In genomic region chr16:30766922-30767284, GRCh38 we compare ENCODE assay signal across 18 cellular contexts.
"Had no signal": no experiment of that assay in that cellular context is flagged by ENCODE, and none has a peak within 500 bp of the region (broad histone marks: within the 10 kb centered on the region; RNA-seq: fewer than 3 reads in every experiment).

No MANE protein-coding gene starts in this region.

- H3K27ac ChIP-seq: cardiac muscle cell, epithelial cell of prostate, foreskin keratinocyte, left lung, tibial nerve had no signal

- H3K9me3 Mint-ChIP-seq: activated naive CD4-positive, alpha-beta T cell treated with anti-CD3 and anti-CD28 coated beads, Interleukin-2, amount 50 U/mL, for 72 hours; activated T-helper 1 cell treated with anti-CD3 and anti-CD28 coated beads, Interleukin-12 subunit alpha, Interleukin-12 subunit beta, Interleukin-2, Interleukin-4 antibody, amounts not matched to agents 30 ng/mL and 10 ng/mL and 1 ng/mL, durations not matched to agents 14 hours and 24 hours and 36 hours; naive thymus-derived CD4-positive, alpha-beta T cell had no signal

- H3K27ac Mint-ChIP-seq: activated naive CD4-positive, alpha-beta T cell treated with anti-CD3 and anti-CD28 coated beads, Interleukin-2, amount 50 U/mL, for 72 hours; activated T-helper 1 cell treated with anti-CD3 and anti-CD28 coated beads, Interleukin-12 subunit alpha, Interleukin-12 subunit beta, Interleukin-2, Interleukin-4 antibody, amounts not matched to agents 30 ng/mL and 10 ng/mL and 1 ng/mL, durations not matched to agents 14 hours and 24 hours and 36 hours had no signal

- H3K4me1 ChIP-seq: foreskin keratinocyte had no signal

- H3K9me3 ChIP-seq: left lung, spleen, tibial nerve had no signal

- H3K27me3 Mint-ChIP-seq: naive thymus-derived CD4-positive, alpha-beta T cell had no signal

- H3K27me3 ChIP-seq: cardiac muscle cell, foreskin keratinocyte, left lung, spleen, tibial nerve had no signal

- ATAC-seq: activated naive CD4-positive, alpha-beta T cell treated with anti-CD3 and anti-CD28 coated beads, Interleukin-2, amount 50 U/mL, for 72 hours; foreskin keratinocyte; left lung; stimulated activated naive CD8-positive, alpha-beta T cell treated with anti-CD3 and anti-CD28 coated beads, Interleukin-15, Interleukin-2, amounts not matched to agents 100 U/mL and 50 U/mL, for 24 hours had no signal

- H3K4me3 ChIP-seq: cardiac muscle cell, left lung, spleen, tibial nerve had no signal

- DNase-seq: activated CD4-positive, alpha-beta T cell treated with anti-CD3 and anti-CD28 coated beads for 48 hours; activated CD4-positive, CD25-positive, alpha-beta regulatory T cell; activated gamma-delta T cell treated with Interleukin-2 at 50 U/mL for 16 hours; amygdala; foreskin keratinocyte; hypothalamus; naive thymus-derived CD4-positive, alpha-beta T cell; spleen; stimulated activated naive CD8-positive, alpha-beta T cell treated with anti-CD3 and anti-CD28 coated beads, Interleukin-15, Interleukin-2, amounts not matched to agents 100 U/mL and 50 U/mL, for 24 hours; substantia nigra; T-helper 1 cell; T-helper 9 cell had no signal

- H3K4me3 Mint-ChIP-seq: activated T-helper 1 cell treated with anti-CD3 and anti-CD28 coated beads, Interleukin-12 subunit alpha, Interleukin-12 subunit beta, Interleukin-2, Interleukin-4 antibody, amounts not matched to agents 30 ng/mL and 10 ng/mL and 1 ng/mL, durations not matched to agents 14 hours and 24 hours and 36 hours; naive thymus-derived CD4-positive, alpha-beta T cell had no signal
